Comparison of ENCODE assay signal across 15 cellular contexts in genomic region chr1:11570821-11571220, GRCh38.
DNase-seq lines count a peak whose midpoint lies in the region; ATAC-seq and TF ChIP-seq lines count a peak whose summit lies in the region.
"Had no signal": no experiment of that assay in that cellular context is flagged by ENCODE, and none has a peak within 500 bp of the region (broad histone marks: within the 10 kb centered on the region; RNA-seq: fewer than 3 reads in every experiment).

No MANE protein-coding gene starts in this region.

- H4K8ac ChIP-seq in neuronal stem cell (ENCODE audit: low read depth, low read length): no peak overlapping the region

- H2BK120ac ChIP-seq in neuronal stem cell (ENCODE audit: low read depth, low read length): no peak overlapping the region

- H3K36me3 ChIP-seq in BLaER1 (no peaks in the 10 kb centered on the region), H7 (replicated peaks; ENCODE audit: control insufficient read depth, insufficient read depth, low read length) (no peaks in the 10 kb centered on the region), RWPE2 (ENCODE audit: low read depth) (no peaks in the 10 kb centered on the region), neuronal stem cell (replicated peaks in 1 of 2; ENCODE audit: control insufficient read depth in 2 of 2, insufficient read depth in 2 of 2, low read length in 2 of 2) (no peaks in the 10 kb centered on the region), Peyer's patch (no peaks in the 10 kb centered on the region)
- H3K36me3 ChIP-seq: HAP-1 had no signal

- no peak for ATAC-seq in RWPE2 (ENCODE audit: low read depth)
- ATAC-seq: HepG2 had no signal

- no peak overlapping the region for H3K14ac ChIP-seq in neuronal stem cell (ENCODE audit: low read length)

- no peak overlapping the region for H3K4ac ChIP-seq in neuronal stem cell (ENCODE audit: low read length)

- H3K4me3 ChIP-seq in BLaER1 (no peak overlapping the region), H7 (ENCODE audit: insufficient read depth, low read depth, low read length) (no peak overlapping the region), RWPE2 (ENCODE audit: severe bottlenecking) (no peak overlapping the region), neuronal stem cell (ENCODE audit: low read length in 2 of 2) (no peak overlapping the region), Peyer's patch (no peak overlapping the region)
- H3K4me3 ChIP-seq: HAP-1 had no signal

- H2BK12ac ChIP-seq in neuronal stem cell (ENCODE audit: low read length): no peak overlapping the region

- peak overlapping the region; percentile 73 for H2BK15ac ChIP-seq in neuronal stem cell (ENCODE audit: low read length)

- H3K18ac ChIP-seq in neuronal stem cell (ENCODE audit: low read length): no peak overlapping the region

- DNase-seq in H7: peak; percentile 39
- no peak for DNase-seq in RWPE2 (ENCODE audit: low spot score)
- DNase-seq in neuronal stem cell (ENCODE audit: low spot score): no peak
- no peak for DNase-seq in NCI-H187 treated with DMSO at 0.1 percent for 48 hours (lab: John Stamatoyannopoulos, UW)
- no peak for DNase-seq in Peyer's patch
- DNase-seq in NCI-H1417 treated with DMSO at 0.1 percent for 48 hours (lab: John Stamatoyannopoulos, UW): no peak
- DNase-seq: 8988T; C1 segment of cervical spinal cord; CD4-positive, CD25-positive, alpha-beta regulatory T cell; CD8-positive, alpha-beta memory T cell; COR-L47; GOT3 had no signal

- no peak for TF ChIP-seq POLR2A in Peyer's patch (IDR thresholded peaks at IDR 0.05)

- H3K4me2 ChIP-seq in BLaER1: peak overlapping the region; percentile 73
- no peak overlapping the region for H3K4me2 ChIP-seq in neuronal stem cell (ENCODE audit: insufficient read depth, low read length, poor library complexity, severe bottlenecking)

- no peak overlapping the region for H2AFZ ChIP-seq in neuronal stem cell (ENCODE audit: low read length)

- H3K27ac ChIP-seq in BLaER1 (no peak overlapping the region), RWPE2 (ENCODE audit: poor library complexity, severe bottlenecking) (peak overlapping the region; percentile 86), neuronal stem cell (replicated peaks; ENCODE audit: low read length) (no peak overlapping the region), Peyer's patch (no peak overlapping the region)

- H3K4me1 ChIP-seq in BLaER1: peaks cover 39% of the 10 kb centered on the region
- peaks cover 34% of the 10 kb centered on the region for H3K4me1 ChIP-seq in RWPE2 (ENCODE audit: insufficient read depth, poor library complexity, severe bottlenecking)
- peaks cover 0 to 4% of the 10 kb centered on the region in 2 donors for H3K4me1 ChIP-seq in neuronal stem cell (ENCODE audit: control insufficient read depth in 2 of 2, insufficient read depth in 1 of 2, low read depth in 1 of 2, low read length in 2 of 2)
- H3K4me1 ChIP-seq in Peyer's patch: no peaks in the 10 kb centered on the region
- H3K4me1 ChIP-seq: HAP-1 had no signal

- H3K23ac ChIP-seq in neuronal stem cell (ENCODE audit: low read depth, low read length, poor library complexity): peak overlapping the region; percentile 74

- no peak overlapping the region for H2BK5ac ChIP-seq in neuronal stem cell (ENCODE audit: low read length)

- H2AK5ac ChIP-seq in neuronal stem cell (ENCODE audit: low read depth, low read length): no peak overlapping the region

- H3K9ac ChIP-seq in BLaER1 (no peak overlapping the region), neuronal stem cell (ENCODE audit: low read depth, low read length, poor library complexity) (no peak overlapping the region)

- no peaks in the 10 kb centered on the region for H4K20me1 ChIP-seq in BLaER1

- H3K27me3 ChIP-seq in BLaER1 (no peaks in the 10 kb centered on the region), H7 (ENCODE audit: control insufficient read depth, insufficient read depth, low read length) (no peaks in the 10 kb centered on the region), RWPE2 (ENCODE audit: insufficient read depth, poor library complexity, severe bottlenecking) (no peaks in the 10 kb centered on the region), neuronal stem cell (ENCODE audit: control insufficient read depth in 3 of 3, insufficient read depth in 3 of 3, low read depth in 1 of 3, low read length in 3 of 3) (peaks cover 0 to 4% (median 0%) of the 10 kb centered on the region in 3 experiments), Peyer's patch (no peaks in the 10 kb centered on the region)

- no peak overlapping the region for H4K91ac ChIP-seq in neuronal stem cell (ENCODE audit: low read depth, low read length, poor library complexity)

- no peaks in the 10 kb centered on the region for H3K79me1 ChIP-seq in neuronal stem cell (ENCODE audit: low read depth, low read length)

- no CpG with 5 or more reads among the region's 14 CpGs for WGBS in neuronal stem cell (ENCODE audit: extremely low coverage in 2 of 2, insufficient read length in 2 of 2, insufficient replicate concordance in 1 of 2), 2 donors

- TF ChIP-seq CTCF in RWPE2 (IDR thresholded peaks at IDR 0.05; ENCODE audit: poor library complexity, severe bottlenecking): no peak
- TF ChIP-seq CTCF in Peyer's patch (IDR thresholded peaks at IDR 0.05): no peak

- H3K9me3 ChIP-seq in BLaER1 (no peaks in the 10 kb centered on the region), RWPE2 (ENCODE audit: severe bottlenecking) (no peaks in the 10 kb centered on the region), neuronal stem cell (replicated peaks in 1 of 2; ENCODE audit: control insufficient read depth in 2 of 2, insufficient read depth in 1 of 2, low read depth in 1 of 2, low read length in 2 of 2) (peaks cover 0 to 1% of the 10 kb centered on the region in 2 donors), Peyer's patch (no peaks in the 10 kb centered on the region)
- H3K9me3 ChIP-seq: HAP-1 had no signal
